In genomic region chr19:8444140-8444676, GRCh38 we compare ENCODE assay signal across 1 cellular context.
TF ChIP-seq lines count a peak whose summit lies in the region.

No MANE protein-coding gene starts in this region.

TF ChIP-seq in H1, 55 proteins besides CTCF, POLR2A, EP300 and RAD21:
- peak; percentile 63 for TF ChIP-seq ASH2L (IDR thresholded peaks at IDR 0.05; ENCODE audit: low read length)
- TF ChIP-seq HDAC2 (IDR thresholded peaks at IDR 0.05; ENCODE audit: borderline replicate concordance in 1 of 2, low read depth in 2 of 2, low read length in 2 of 2) = 0 out of 4 replicates have a peak, but pooled peaks of 1 of the 2 experiments have one; percentile 12
